ENCODE assay signal across 8 cellular contexts in genomic region chr7:114889646-114890285, GRCh38. TPM values are rescaled to one million over a fixed set of nuclear protein-coding genes. Genes with fewer than 3 reads are reported as not detected.
A peak's percentile ranks its signal among the peaks of the same experiment; 100 is the strongest.
DNase-seq lines count a peak whose midpoint lies in the region; ATAC-seq lines count a peak whose summit lies in the region.

No MANE protein-coding gene starts in this region.

- peak overlapping the region; percentile 33 for H3K4me3 Mint-ChIP-seq in activated T-cell treated with anti-CD3 and anti-CD28 coated beads, Interleukin-2, amount 50 U/mL, for 4 hours
- peak overlapping the region; percentile 55 for H3K4me3 Mint-ChIP-seq in activated T-helper 17 cell treated with anti-CD3 and anti-CD28 coated beads, Interleukin-2, amount 50 U/mL, for 72 hours

- no peak for DNase-seq in activated T-cell treated with anti-CD3 and anti-CD28 coated beads, Interleukin-2, amount 50 U/mL, for 4 hours
- DNase-seq in activated T-cell treated with anti-CD3 and anti-CD28 coated beads for 4 hours (no peak), lung microvascular endothelial cell (ENCODE audit: low read depth in 2 of 2) (peak; percentile 28 to 96), activated gamma-delta T cell (lab: John Stamatoyannopoulos, UW) (no peak)

- H3K4me1 Mint-ChIP-seq in activated T-cell treated with anti-CD3 and anti-CD28 coated beads, Interleukin-2, amount 50 U/mL, for 4 hours (ENCODE audit: low read depth) = peaks cover 35% of the 10 kb centered on the region
- peaks cover 29% of the 10 kb centered on the region for H3K4me1 Mint-ChIP-seq in activated T-helper 17 cell treated with anti-CD3 and anti-CD28 coated beads, Interleukin-2, amount 50 U/mL, for 72 hours

- peak overlapping the region; percentile 93 for H3K27ac Mint-ChIP-seq in activated T-helper 17 cell treated with anti-CD3 and anti-CD28 coated beads, Interleukin-2, amount 50 U/mL, for 72 hours

- H3K9me3 Mint-ChIP-seq in activated T-cell treated with anti-CD3 and anti-CD28 coated beads, Interleukin-2, amount 50 U/mL, for 4 hours = peaks cover 4% of the 10 kb centered on the region
- H3K9me3 Mint-ChIP-seq in activated T-helper 17 cell treated with anti-CD3 and anti-CD28 coated beads, Interleukin-2, amount 50 U/mL, for 72 hours = peaks cover 7% of the 10 kb centered on the region

- no peaks in the 10 kb centered on the region for H3K36me3 Mint-ChIP-seq in activated T-cell treated with anti-CD3 and anti-CD28 coated beads, Interleukin-2, amount 50 U/mL, for 4 hours (ENCODE audit: insufficient read depth)
- H3K36me3 Mint-ChIP-seq in activated T-helper 17 cell treated with anti-CD3 and anti-CD28 coated beads, Interleukin-2, amount 50 U/mL, for 72 hours (ENCODE audit: low read depth) = peaks cover 5% of the 10 kb centered on the region

- no peaks in the 10 kb centered on the region for H3K27me3 Mint-ChIP-seq in activated T-cell treated with anti-CD3 and anti-CD28 coated beads, Interleukin-2, amount 50 U/mL, for 4 hours (ENCODE audit: low read depth)
- no peaks in the 10 kb centered on the region for H3K27me3 Mint-ChIP-seq in activated T-helper 17 cell treated with anti-CD3 and anti-CD28 coated beads, Interleukin-2, amount 50 U/mL, for 72 hours

- ATAC-seq in activated T-cell treated with anti-CD3 and anti-CD28 coated beads, Interleukin-2, amount 50 U/mL, for 4 hours = peak; percentile 99 to 100
- ATAC-seq in HG03460 (IDR thresholded peaks at IDR 0.05; ENCODE audit: unreplicated experiment) (peak; percentile 70), GM18909 (IDR thresholded peaks at IDR 0.05; ENCODE audit: poor library complexity, unreplicated experiment) (no peak), GM18498 (IDR thresholded peaks at IDR 0.05; ENCODE audit: unreplicated experiment) (no peak)
- ATAC-seq in activated T-helper 17 cell treated with anti-CD3 and anti-CD28 coated beads, Interleukin-2, amount 50 U/mL, for 72 hours (replicated peaks) = peak; percentile 100

RNA-seq across cellular contexts. Expression of gene MDFIC, which starts 32.1 kb away (rescaled TPM):
- 100 to 1,000 TPM in 1 of 3 donors, 10 to 100 TPM in 2; 84.4 to 119 (median 98.9) TPM for total RNA-seq in activated T-cell treated with anti-CD3 and anti-CD28 coated beads, Interleukin-2, amount 50 U/mL, for 4 hours
- total RNA-seq in activated T-helper 17 cell treated with anti-CD3 and anti-CD28 coated beads, Interleukin-2, amount 50 U/mL, for 72 hours = 10 to 100 TPM; 64.1 to 97.3 TPM
- 24.0 and 104 TPM in 2 replicates for total RNA-seq in lung microvascular endothelial cell

Comparison
In these comparisons a context has a peak if more than half of its experiments do, and no peak if none do; other contexts are left out.
1. ATAC-seq: peak in activated T-cell treated with anti-CD3 and anti-CD28 coated beads, Interleukin-2, amount 50 U/mL, for 4 hours (2 of 2), HG03460 (single experiment) and activated T-helper 17 cell treated with anti-CD3 and anti-CD28 coated beads, Interleukin-2, amount 50 U/mL, for 72 hours (single experiment); none in GM18909 (single experiment) and GM18498 (single experiment).
2. DNase-seq: peak in lung microvascular endothelial cell (2 of 2); none in activated T-cell treated with anti-CD3 and anti-CD28 coated beads, Interleukin-2, amount 50 U/mL, for 4 hours (single experiment), activated T-cell treated with anti-CD3 and anti-CD28 coated beads for 4 hours (single experiment) and activated gamma-delta T cell (single experiment).